ENCODE assay signal across 1 cellular context in the genomic region with DNA sequence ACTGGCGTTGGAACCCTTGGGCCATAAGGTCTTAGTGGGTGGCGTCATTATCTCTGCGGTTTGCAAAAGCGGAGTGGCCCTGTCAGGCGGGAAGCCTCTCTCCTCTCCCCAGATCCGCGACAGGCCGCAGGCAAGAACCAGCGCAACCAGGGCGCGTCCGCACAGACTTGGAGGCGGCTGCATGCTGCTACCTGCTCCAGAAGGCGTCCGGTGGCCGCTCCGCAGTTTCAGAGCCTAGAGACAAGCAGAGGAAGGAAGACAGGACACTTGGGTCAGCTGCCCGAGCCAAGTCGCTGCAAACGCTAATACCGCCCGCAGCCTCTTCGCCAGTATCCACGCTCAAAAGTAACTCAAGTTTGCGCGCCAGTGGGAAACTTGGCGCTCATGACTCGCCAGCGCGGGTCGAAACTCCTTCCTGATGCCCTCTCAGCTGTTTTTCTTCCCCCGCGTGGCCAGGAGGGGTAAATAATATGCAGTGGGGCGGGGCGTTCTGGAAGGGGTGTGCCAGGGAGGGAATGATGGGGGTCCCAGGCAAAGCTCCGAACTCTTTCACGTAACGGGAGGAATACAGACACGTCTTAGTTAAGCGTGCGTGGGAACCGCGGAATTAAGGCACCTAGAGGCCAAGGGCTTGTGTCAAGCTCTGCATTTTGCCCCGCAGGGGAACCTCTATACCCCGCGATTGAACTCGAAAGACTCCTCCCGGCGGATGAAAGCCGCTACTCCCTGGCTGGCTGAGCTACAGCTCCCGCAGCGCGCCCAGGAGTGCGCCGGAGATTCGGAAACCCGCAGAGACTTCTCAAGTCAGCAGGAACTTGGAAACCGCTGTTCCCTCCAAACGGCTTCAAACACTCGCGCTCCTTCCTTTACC.
TF ChIP-seq lines count a peak whose summit lies in the region.

EDNRB (minus strand) TSS at position 441 of the 871 bp plus-strand sequence; CDS start at position 183, 258 bp downstream.

TF ChIP-seq in H1, 55 proteins besides CTCF, POLR2A, EP300 and RAD21 (continued from another document):
- TF ChIP-seq BCL11A (IDR thresholded peaks at IDR 0.05; ENCODE audit: low read depth in 2 of 2, low read length in 2 of 2) (no peak), RBBP5 (IDR thresholded peaks at IDR 0.05; ENCODE audit: borderline replicate concordance, low read depth, low read length) (0 out of 2 replicates have a peak, but pooled peaks have one; percentile 21), CBX5 (IDR thresholded peaks at IDR 0.05; ENCODE audit: low read depth, low read length) (no peak), HDAC6 (IDR thresholded peaks at IDR 0.05; ENCODE audit: low read depth, low read length) (no peak), KDM4A (IDR thresholded peaks at IDR 0.05; ENCODE audit: low read depth, low read length, severe bottlenecking) (peak; percentile 44), ATF3 (IDR thresholded peaks at IDR 0.05; ENCODE audit: insufficient read depth, low read depth, low read length) (no peak), KDM1A (IDR thresholded peaks at IDR 0.05; ENCODE audit: borderline replicate concordance, low read length) (no peak), POLR2AphosphoS5 (IDR thresholded peaks at IDR 0.05; ENCODE audit: low read depth, low read length) (no peak), SIX5 (IDR thresholded peaks at IDR 0.05; ENCODE audit: low read depth, low read length) (no peak), E2F6 (IDR thresholded peaks at IDR 0.05) (peak; percentile 43; the same call in 1 of the 2 replicates), POU5F1 (IDR thresholded peaks at IDR 0.05; ENCODE audit: low read depth, low read length) (no peak), GTF2F1 (IDR thresholded peaks at IDR 0.05; ENCODE audit: borderline replicate concordance, low read depth, low read length) (no peak), TBP (IDR thresholded peaks at IDR 0.05; ENCODE audit: low read depth, low read length) (peak; percentile 7; the same call in 1 of the 2 replicates)
